In the genomic region with DNA sequence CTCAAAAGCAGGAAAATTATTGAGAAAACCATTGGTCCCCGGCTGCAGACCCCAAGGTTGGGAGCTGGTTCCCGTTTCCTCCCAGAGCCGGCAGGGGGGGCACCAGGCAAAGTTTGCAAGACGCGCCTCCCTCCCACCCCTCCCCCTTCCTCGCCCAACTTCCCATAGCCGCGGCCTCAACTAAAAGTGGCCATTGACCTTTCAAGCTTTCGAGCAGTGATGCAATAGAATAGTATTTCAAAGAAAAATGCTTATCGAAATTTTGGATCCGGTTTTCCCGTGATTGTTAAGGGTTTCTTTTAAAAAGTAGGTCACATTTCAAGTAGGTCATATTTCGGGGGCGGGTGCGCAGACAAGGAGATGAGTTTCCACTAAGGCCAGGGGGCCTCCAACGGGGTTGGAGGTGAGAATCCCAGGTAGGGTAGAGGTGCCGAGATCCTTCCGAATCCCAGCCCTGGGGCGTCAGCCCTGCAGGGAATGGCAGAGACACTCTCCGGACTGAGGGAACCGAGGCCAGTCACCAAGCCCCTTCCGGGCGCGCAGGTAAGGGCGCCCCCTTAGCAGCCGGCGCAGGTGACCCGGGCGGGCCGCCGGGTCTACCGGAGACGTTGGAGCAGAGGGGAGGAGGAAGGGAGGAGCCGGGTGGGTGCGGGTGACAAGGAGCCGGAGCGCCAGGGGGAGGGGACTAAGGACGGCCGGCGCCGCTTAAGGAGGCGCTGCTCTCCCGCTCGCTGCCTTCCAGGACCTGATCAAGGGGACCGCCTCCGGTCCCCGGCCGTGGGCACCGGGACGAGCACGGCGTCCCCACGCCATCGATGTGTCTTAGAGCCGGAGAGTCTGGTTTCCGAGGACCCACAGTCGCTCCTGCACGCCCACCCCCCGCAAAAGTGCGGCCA, we compare ENCODE assay signal across 7 cellular contexts. TPM values are rescaled to one million over a fixed set of nuclear protein-coding genes. Genes with fewer than 3 reads are reported as not detected.
DNase-seq lines count a peak whose midpoint lies in the region; ATAC-seq and TF ChIP-seq lines count a peak whose summit lies in the region.

No MANE protein-coding gene starts in this region.

- TF ChIP-seq CTCF in GM13977 (IDR thresholded peaks at IDR 0.05; ENCODE audit: extremely low read depth, insufficient read depth, missing control alignments) = peak; percentile 79

- DNase-seq in GM13977 (ENCODE audit: low spot score) (peak; percentile 86), NCI-H2171 (lab: John Stamatoyannopoulos, UW) (peak; percentile 83), cerebellum (ENCODE audit: low spot score) (peak; percentile 50), kidney glomerular epithelial cell (lab: John Stamatoyannopoulos, UW) (peak; percentile 54)
- peak; percentile 82 for DNase-seq in stimulated activated CD4-positive, alpha-beta T cell treated with anti-CD3 and anti-CD28 coated beads, Interleukin-15, amount 100 ng/mL, for 24 hours

- in situ Hi-C loops in GM13977 (cut with MboI; ENCODE audit: low pct_unique_long_range_greater_than_20kb, low sequenced_read_pairs, unreplicated experiment) = no loop called here

- ATAC-seq in HG02798 (IDR thresholded peaks at IDR 0.05; ENCODE audit: poor library complexity, unreplicated experiment) = peak; percentile 49
- peak; percentile 57 to 62 for ATAC-seq in activated CD4-positive, CD25-positive, alpha-beta regulatory T cell treated with anti-CD3 and anti-CD28 coated beads, Interleukin-2, amount 50 U/mL, for 24 hours

RNA-seq across cellular contexts. Expression of gene SOCS2, which starts 2.6 kb away (rescaled TPM):
- total RNA-seq in cerebellum = 45.9 TPM

Comparison
In these comparisons a context has a peak if more than half of its experiments do, and no peak if none do; other contexts are left out.
1. Peak in every context shown above with its lines: DNase-seq and ATAC-seq.